In genomic region chr1:164914208-164914607, GRCh38 we compare ENCODE assay signal across 10 cellular contexts.
A peak's percentile ranks its signal among the peaks of the same experiment; 100 is the strongest.
DNase-seq lines count a peak whose midpoint lies in the region; ATAC-seq, FAIRE-seq and TF ChIP-seq lines count a peak whose summit lies in the region.
"Had no signal": no experiment of that assay in that cellular context is flagged by ENCODE, and none has a peak within 500 bp of the region (broad histone marks: within the 10 kb centered on the region; RNA-seq: fewer than 3 reads in every experiment).

No MANE protein-coding gene starts in this region.

- no peak overlapping the region for H2AK5ac ChIP-seq in H1 (ENCODE audit: low read depth, low read length)

- CTCF ChIA-PET in H1 (lab: Charles Lee; ENCODE audit: partially characterized antibody): interaction anchor here (0.8 to 1.2 kb wide), 4 partner anchors 12 to 1378 kb away, joined by 3 to 4 read pairs (median 3); no protein-coding TSS in a partner anchor
- CTCF ChIA-PET in GM10248 (lab: Yijun Ruan, JAX): no interaction called here

- no peak overlapping the region for H3K18ac ChIP-seq in H1 (ENCODE audit: extremely low read depth, low read length)

- ATAC-seq in GM18907 (IDR thresholded peaks at IDR 0.05; ENCODE audit: unreplicated experiment): no peak

- H3K79me1 ChIP-seq in H1 (ENCODE audit: low read depth, low read length): no peaks in the 10 kb centered on the region

- H2AFZ ChIP-seq in H1 (ENCODE audit: low read length): no peak overlapping the region

- TF ChIP-seq EP300 in H1 (IDR thresholded peaks at IDR 0.05; ENCODE audit: borderline replicate concordance in 1 of 2, low read depth in 2 of 2, low read length in 2 of 2): no peak

- no peak overlapping the region for H3K14ac ChIP-seq in H1 (ENCODE audit: insufficient read length)

- H3K23me2 ChIP-seq in H1 (ENCODE audit: low read depth, low read length): no peaks in the 10 kb centered on the region

- TF ChIP-seq POLR2A in H1 (IDR thresholded peaks at IDR 0.05; ENCODE audit: control extremely low read depth in 1 of 2, low read depth in 2 of 2, low read length in 2 of 2): no peak

- no peaks in the 10 kb centered on the region for H3K27me3 ChIP-seq in H1 (replicated peaks in 1 of 4; ENCODE audit: control insufficient read depth in 3 of 4, extremely low read depth in 1 of 4, insufficient read depth in 3 of 4, low read length in 3 of 4)

- no peaks in the 10 kb centered on the region for H3K79me2 ChIP-seq in H1 (ENCODE audit: control insufficient read depth in 1 of 2, insufficient read depth in 2 of 2, low read length in 2 of 2)

- H3K27ac ChIP-seq in H1 (ENCODE audit: low read depth, low read length): no peak overlapping the region

- no peak overlapping the region for H2BK120ac ChIP-seq in H1 (replicated peaks; ENCODE audit: low read depth, low read length)

- WGBS in H1 (ENCODE audit: extremely low coverage in 1 of 2, insufficient coverage in 1 of 2, insufficient read length in 1 of 2, insufficient replicate concordance in 2 of 2, low coverage in 1 of 2, low lambda C conversion rate in 2 of 2, missing lambda C conversion rate in 1 of 2), 2 experiments: 89% methylated on average over 1 of the region's 1 CpG; no CpG with 5 or more reads in 1 of the 2 experiments

- H2BK20ac ChIP-seq in H1 (ENCODE audit: low read length): no peak overlapping the region

- in situ Hi-C loops in GM13977 (cut with MboI; ENCODE audit: low pct_unique_long_range_greater_than_20kb, low sequenced_read_pairs, unreplicated experiment): no loop called here

- H3K56ac ChIP-seq in H1 (replicated peaks; ENCODE audit: insufficient read length, low read depth, low read length): no peak overlapping the region

- peak; percentile 18; the same call in 1 of the 2 replicates for TF ChIP-seq CTCF in LNCAP (IDR thresholded peaks at IDR 0.05)
- TF ChIP-seq CTCF in H1 (IDR thresholded peaks at IDR 0.05; ENCODE audit: control extremely low read depth in 1 of 3, insufficient read depth in 1 of 3, low read depth in 1 of 3, low read length in 3 of 3): peak in 1 of 3 experiments; percentile 30; a peak in 1 of 4 replicates
- TF ChIP-seq CTCF in GM13977 (IDR thresholded peaks at IDR 0.05; ENCODE audit: extremely low read depth, insufficient read depth, missing control alignments): no peak
- TF ChIP-seq CTCF in GM10248 (IDR thresholded peaks at IDR 0.05; ENCODE audit: control extremely low read depth, extremely low read depth, low read depth, missing control alignments): no peak

- POLR2A ChIA-PET in H1 (lab: Charles Lee; ENCODE audit: partially characterized antibody) (interaction anchor here (0.6 kb wide), 1 partner anchor 1032 kb away, joined by 5 read pairs; no protein-coding TSS in a partner anchor), GM10248 (lab: Yijun Ruan, JAX) (no interaction called here)

- no peak for FAIRE-seq in H1 (lab: Jason Lieb, UNC)

- no peak overlapping the region for H2BK5ac ChIP-seq in H1 (ENCODE audit: low read depth, low read length)

- no peak overlapping the region for H3K23ac ChIP-seq in H1 (ENCODE audit: insufficient read length)

- no peaks in the 10 kb centered on the region for H3K36me3 ChIP-seq in H1 (ENCODE audit: control insufficient read depth in 2 of 4, insufficient read depth in 4 of 4, low read length in 3 of 4)

- no peak overlapping the region for H3K9ac ChIP-seq in H1 (replicated peaks in 1 of 4; ENCODE audit: extremely low read depth in 1 of 4, low read depth in 3 of 4, low read length in 3 of 4)

- DNase-seq in Ammon's horn (ENCODE audit: low spot score) (peak; percentile 63), H1 (ENCODE audit: low read depth in 1 of 2, low spot score in 2 of 2) (no peak), mucosa of gallbladder (ENCODE audit: low spot score) (peak; percentile 16), epidermal melanocyte (ENCODE audit: insufficient read length, low spot score) (no peak), GM13977 (ENCODE audit: low spot score) (no peak), GM10248 (ENCODE audit: extremely low spot score) (no peak)
- DNase-seq: activated CD4-positive, alpha-beta T cell treated with anti-CD3 and anti-CD28 coated beads, Interleukin-2, amount 50 U/mL, for 4 hours; stimulated activated CD4-positive, alpha-beta T cell treated with anti-CD3 and anti-CD28 coated beads, Interleukin-2, amount 100 ng/mL, for 24 hours had no signal

- no peak overlapping the region for H3K4me2 ChIP-seq in H1 (ENCODE audit: insufficient read depth in 1 of 2, low read depth in 2 of 2, low read length in 2 of 2)

- H2BK12ac ChIP-seq in H1 (ENCODE audit: low read depth, low read length): no peak overlapping the region

- H4K5ac ChIP-seq in H1 (ENCODE audit: insufficient read length, low read depth, low read length): no peak overlapping the region

- TF ChIP-seq RAD21 in H1 (IDR thresholded peaks at IDR 0.05 in 1 of 2, conservative IDR thresholded peaks at IDR 0.05 in 1 of 2; ENCODE audit: low read depth in 2 of 2, low read length in 2 of 2): peak; percentile 45 to 55

- no peak overlapping the region for H2BK15ac ChIP-seq in H1 (ENCODE audit: low read length)

- no peaks in the 10 kb centered on the region for H3K9me3 ChIP-seq in H1 (ENCODE audit: insufficient read depth in 2 of 2, low read depth in 1 of 2, low read length in 1 of 2)

- H4K91ac ChIP-seq in H1 (replicated peaks; ENCODE audit: insufficient read length, low read length): no peak overlapping the region

- H3K4ac ChIP-seq in H1 (replicated peaks; ENCODE audit: insufficient read length, low read depth, low read length): no peak overlapping the region

- H3K4me1 ChIP-seq in H1 (replicated peaks in 1 of 4; ENCODE audit: control insufficient read depth in 3 of 4, insufficient read depth in 4 of 4, low read length in 3 of 4): no peaks in the 10 kb centered on the region

- H4K8ac ChIP-seq in H1 (ENCODE audit: extremely low read depth, insufficient read depth, low read length): no peak overlapping the region

- H4K20me1 ChIP-seq in H1 (replicated peaks in 1 of 2; ENCODE audit: control insufficient read depth in 1 of 2, insufficient read depth in 2 of 2, low read length in 2 of 2): no peaks in the 10 kb centered on the region

- H3K4me3 ChIP-seq in H1 (ENCODE audit: extremely low read depth in 1 of 4, insufficient read depth in 2 of 4, low read depth in 3 of 4, low read length in 4 of 4): no peak overlapping the region

TF ChIP-seq in H1, 55 proteins besides CTCF, POLR2A, EP300 and RAD21:
- TF ChIP-seq EGR1 (IDR thresholded peaks at IDR 0.05; ENCODE audit: borderline replicate concordance, low read depth, low read length): no peak
- no peak for TF ChIP-seq KDM5A (IDR thresholded peaks at IDR 0.05; ENCODE audit: low read length)
- TF ChIP-seq E2F6 (IDR thresholded peaks at IDR 0.05): no peak
- TF ChIP-seq MAFK (IDR thresholded peaks at IDR 0.05; ENCODE audit: low read depth, low read length): no peak
- 0 out of 2 replicates have a peak, but pooled peaks have one; percentile 16 for TF ChIP-seq CEBPB (IDR thresholded peaks at IDR 0.05; ENCODE audit: low read depth, low read length)
- TF ChIP-seq RBBP5 (IDR thresholded peaks at IDR 0.05; ENCODE audit: borderline replicate concordance, low read depth, low read length): no peak
TF ChIP-seq in H1: peak in this region for 1.

Comparison
In these comparisons a context has a peak if more than half of its experiments do, and no peak if none do; other contexts are left out.
1. DNase-seq: peak in Ammon's horn (single experiment) and mucosa of gallbladder (single experiment); none in H1 (0 of 2), epidermal melanocyte (single experiment), GM13977 (single experiment) and GM10248 (single experiment).